Comparison of ENCODE assay signal across 9 cellular contexts in genomic region chr16:2857451-2858244, GRCh38. TPM values are rescaled to one million over a fixed set of nuclear protein-coding genes. Genes with fewer than 3 reads are reported as not detected.
A peak's percentile ranks its signal among the peaks of the same experiment; 100 is the strongest.
DNase-seq lines count a peak whose midpoint lies in the region; ATAC-seq, FAIRE-seq and TF ChIP-seq lines count a peak whose summit lies in the region.
"Had no signal": no experiment of that assay in that cellular context is flagged by ENCODE, and none has a peak within 500 bp of the region (broad histone marks: within the 10 kb centered on the region; RNA-seq: fewer than 3 reads in every experiment).

PRSS22 (minus strand) TSS chr16:2858170; CDS start chr16:2858104, 66 bp downstream.

- no peak within 1 kb of the TSS for H2AFZ ChIP-seq in GM23248

- TF ChIP-seq CTCF in fibroblast of villous mesenchyme (IDR thresholded peaks at IDR 0.05; ENCODE audit: insufficient read depth, low read depth, low read length): no peak

- H3K36me3 ChIP-seq in GM23248 (ENCODE audit: low read depth) (no peaks in the 10 kb centered on the region), skeletal muscle satellite cell (ENCODE audit: insufficient read depth, low read length) (no peaks in the 10 kb centered on the region)

- no peak for FAIRE-seq in RCC 7860 (lab: Jason Lieb, UNC)
- FAIRE-seq: endometrium had no signal

- H3K9me3 ChIP-seq in GM23248 (ENCODE audit: low read depth) (no peaks in the 10 kb centered on the region), skeletal muscle satellite cell (replicated peaks; ENCODE audit: low read length) (peaks cover 11% of the 10 kb centered on the region)

- no peak within 1 kb of the TSS for H3K27ac ChIP-seq in GM23248

- no peak within 1 kb of the TSS for H3K4me3 ChIP-seq in GM23248
- peak within 1 kb of the TSS; percentile 2 for H3K4me3 ChIP-seq in fibroblast of villous mesenchyme (ENCODE audit: low read depth, low read length)
- no peak within 1 kb of the TSS for H3K4me3 ChIP-seq in skeletal muscle satellite cell (ENCODE audit: low read length)

- ATAC-seq in GM19452 (IDR thresholded peaks at IDR 0.05; ENCODE audit: unreplicated experiment): no peak

- DNase-seq in GM23248 (peak; percentile 25), SW480 (ENCODE audit: low spot score) (peak; percentile 38), fibroblast of villous mesenchyme (ENCODE audit: low read depth) (peak; percentile 9), NK-92 (lab: John Stamatoyannopoulos, UW; ENCODE audit: unreplicated experiment) (no peak), RCC 7860 (ENCODE audit: low spot score) (no peak), NCI-H1105 treated with DMSO at 0.1 percent for 48 hours (lab: John Stamatoyannopoulos, UW) (no peak)

- H3K9me2 ChIP-seq in GM23248 (ENCODE audit: insufficient read depth): no peaks in the 10 kb centered on the region

- H3K79me2 ChIP-seq in GM23248 (ENCODE audit: insufficient read depth): no peaks in the 10 kb centered on the region

- H3F3A ChIP-seq in GM23248 (ENCODE audit: insufficient read depth): no peaks in the 10 kb centered on the region

- H3K4me1 ChIP-seq in GM23248 (ENCODE audit: insufficient read depth): no peaks in the 10 kb centered on the region
- H3K4me1 ChIP-seq in skeletal muscle satellite cell (ENCODE audit: control insufficient read depth, insufficient read depth, low read length): peaks cover 6% of the 10 kb centered on the region

- H3K4me2 ChIP-seq in GM23248 (ENCODE audit: unreplicated experiment) (no peak within 1 kb of the TSS), skeletal muscle satellite cell (ENCODE audit: low read length) (peak within 1 kb of the TSS; percentile 59)

- no peaks in the 10 kb centered on the region for H4K20me1 ChIP-seq in GM23248 (ENCODE audit: insufficient read depth)

- H3K27me3 ChIP-seq in GM23248 (replicated peaks; ENCODE audit: insufficient read depth): no peaks in the 10 kb centered on the region; the same call in 1 of the 2 replicates
- peaks cover 15% of the 10 kb centered on the region for H3K27me3 ChIP-seq in skeletal muscle satellite cell (ENCODE audit: control insufficient read depth, insufficient read depth, low read length)

- H3K9ac ChIP-seq in GM23248: no peak within 1 kb of the TSS
- H3K9ac ChIP-seq in skeletal muscle satellite cell (ENCODE audit: low read depth, low read length): no peak within 1 kb of the TSS

- 17 to 19% methylated on average over 33 to 38 of the region's 42 CpGs for WGBS in GM23248 (ENCODE audit: low coverage in 1 of 2, low lambda C conversion rate in 2 of 2, missing lambda C conversion rate in 2 of 2), 2 experiments

- in situ Hi-C loops in GM23248 (cut with MboI): no loop called here

RNA-seq across cellular contexts. Expression of gene PRSS22, which starts in this region (rescaled TPM):
- total RNA-seq in GM23248 (2014; rRNA removed; shearing (Covaris generic)): not detected in 2 replicates
- not detected in 2 replicates for polyA plus RNA-seq in GM23248 (2016; fragmentation: Nextera tagmentation; extraction: Ambion mirVana)
- not detected in 2 replicates for total RNA-seq in fibroblast of villous mesenchyme
- under 0.01 TPM in 1 of 2 replicates, not detected in the other for total RNA-seq in skeletal muscle satellite cell (2012; rRNA removed)

Comparison
In these comparisons a context has a peak if more than half of its experiments do, and no peak if none do; other contexts are left out.
1. Peak in DNase-seq in GM23248; RNA of the gene not detected or under 1 TPM.
2. Peak in DNase-seq and H3K4me3 ChIP-seq in fibroblast of villous mesenchyme; RNA of the gene not detected or under 1 TPM.